Comparison of ENCODE assay signal across 8 cellular contexts in the genomic region with DNA sequence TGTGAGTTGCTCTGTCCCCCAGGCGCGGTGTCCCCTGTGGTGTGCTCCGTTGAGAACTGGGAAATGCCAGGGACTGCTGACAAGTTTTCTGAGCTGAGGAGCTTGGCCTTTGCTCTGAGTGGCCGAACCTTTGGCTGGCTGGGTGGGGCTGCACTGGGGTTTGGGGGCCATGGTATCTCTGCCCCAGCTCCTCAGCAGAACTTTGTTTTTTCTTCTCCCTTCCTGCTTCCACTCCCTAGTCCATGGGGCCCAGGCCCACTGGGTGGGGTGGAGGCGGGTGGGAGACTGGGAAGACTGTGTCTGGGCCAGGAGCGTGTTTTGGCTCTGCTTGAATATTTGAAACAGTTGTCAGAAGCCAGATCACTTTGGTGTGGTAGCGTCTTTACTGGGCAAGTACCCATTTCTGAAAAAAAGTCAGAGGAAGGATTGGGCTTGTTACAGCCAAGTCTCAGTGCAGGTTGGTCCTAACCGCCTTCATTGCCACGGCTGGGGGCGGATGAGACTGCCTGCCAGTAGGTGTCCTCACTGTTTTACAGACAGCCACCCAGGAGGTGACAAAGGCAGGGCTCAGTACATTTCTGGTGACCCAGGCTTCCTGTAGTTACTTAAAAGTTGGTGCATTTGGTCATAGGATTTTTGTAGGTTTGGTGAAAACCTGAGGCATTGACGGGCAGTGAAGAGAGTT.
DNase-seq lines count a peak whose midpoint lies in the region; ATAC-seq and TF ChIP-seq lines count a peak whose summit lies in the region.

No MANE protein-coding gene starts in this region.

- H3K9me3 Mint-ChIP-seq in activated T-helper 1 cell treated with anti-CD3 and anti-CD28 coated beads, Interleukin-12 subunit alpha, Interleukin-12 subunit beta, Interleukin-2, Interleukin-4 antibody, amounts not matched to agents 30 ng/mL and 10 ng/mL and 1 ng/mL, durations not matched to agents 14 hours and 24 hours and 36 hours: no peaks in the 10 kb centered on the region
- H3K9me3 Mint-ChIP-seq in progenitor cell of endocrine pancreas (ENCODE audit: low read depth): no peaks in the 10 kb centered on the region

- no peaks in the 10 kb centered on the region for H3K27me3 ChIP-seq in Karpas-422 (ENCODE audit: low read length)
- no peaks in the 10 kb centered on the region for H3K27me3 ChIP-seq in cardiac muscle cell

- H3K4me1 ChIP-seq in Karpas-422 (ENCODE audit: low read length): no peaks in the 10 kb centered on the region
- peaks cover 37% of the 10 kb centered on the region for H3K4me1 ChIP-seq in cardiac muscle cell (ENCODE audit: low read depth)

- no peak overlapping the region for H3K27ac Mint-ChIP-seq in activated T-helper 1 cell treated with anti-CD3 and anti-CD28 coated beads, Interleukin-12 subunit alpha, Interleukin-12 subunit beta, Interleukin-2, Interleukin-4 antibody, amounts not matched to agents 30 ng/mL and 10 ng/mL and 1 ng/mL, durations not matched to agents 14 hours and 24 hours and 36 hours
- H3K27ac Mint-ChIP-seq in progenitor cell of endocrine pancreas: no peak overlapping the region

- peak; percentile 36 for TF ChIP-seq CTCF in cardiac muscle cell (IDR thresholded peaks at IDR 0.05; ENCODE audit: low read depth, low read length)
- peak; percentile 41 for TF ChIP-seq CTCF in progenitor cell of endocrine pancreas (IDR thresholded peaks at IDR 0.05; ENCODE audit: unreplicated experiment)

- H3K9me2 ChIP-seq in Karpas-422 (replicated peaks; ENCODE audit: insufficient read depth, low read length): no peaks in the 10 kb centered on the region

- H3K9me3 ChIP-seq in Karpas-422 (ENCODE audit: low read length) (no peaks in the 10 kb centered on the region), cardiac muscle cell (ENCODE audit: low read depth) (no peaks in the 10 kb centered on the region)

- DNase-seq in NOMO-1 treated with DMSO at 0.1 percent for 48 hours (lab: John Stamatoyannopoulos, UW; ENCODE audit: unreplicated experiment) (peak; percentile 7), NOMO-1 treated with dmso at 0.1 percent for 144 hours (lab: John Stamatoyannopoulos, UW; ENCODE audit: unreplicated experiment) (no peak), Karpas-422 (peak; percentile 85), cardiac muscle cell (ENCODE audit: low read depth in 1 of 2, low spot score in 1 of 2) (peak; percentile 35 to 61), progenitor cell of endocrine pancreas (ENCODE audit: low spot score, unreplicated experiment) (no peak)
- peak; percentile 45 for DNase-seq in activated T-helper 1 cell treated with anti-CD3 and anti-CD28 coated beads, Interleukin-12 subunit alpha, Interleukin-12 subunit beta, Interleukin-2, Interleukin-4 antibody, amounts not matched to agents 30 ng/mL and 10 ng/mL and 1 ng/mL, durations not matched to agents 14 hours and 24 hours and 36 hours (ENCODE audit: low spot score)

- peaks cover 6% of the 10 kb centered on the region for H3K27me3 Mint-ChIP-seq in activated T-helper 1 cell treated with anti-CD3 and anti-CD28 coated beads, Interleukin-12 subunit alpha, Interleukin-12 subunit beta, Interleukin-2, Interleukin-4 antibody, amounts not matched to agents 30 ng/mL and 10 ng/mL and 1 ng/mL, durations not matched to agents 14 hours and 24 hours and 36 hours (ENCODE audit: insufficient read depth)
- no peaks in the 10 kb centered on the region for H3K27me3 Mint-ChIP-seq in progenitor cell of endocrine pancreas

- no peaks in the 10 kb centered on the region for H4K20me1 ChIP-seq in Karpas-422 (ENCODE audit: insufficient read depth, low read depth, low read length)

- intact Hi-C loops in activated T-helper 1 cell treated with anti-CD3 and anti-CD28 coated beads, Interleukin-12 subunit alpha, Interleukin-12 subunit beta, Interleukin-2, Interleukin-4 antibody, amounts not matched to agents 30 ng/mL and 10 ng/mL and 1 ng/mL, durations not matched to agents 14 hours and 24 hours and 36 hours (cut with micrococcal nuclease): loop anchor here (1.0 to 10.0 kb wide), 2 partner anchors 199 to 248 kb away; no protein-coding TSS in a partner anchor

- no peak overlapping the region for H3K4me3 Mint-ChIP-seq in activated T-helper 1 cell treated with anti-CD3 and anti-CD28 coated beads, Interleukin-12 subunit alpha, Interleukin-12 subunit beta, Interleukin-2, Interleukin-4 antibody, amounts not matched to agents 30 ng/mL and 10 ng/mL and 1 ng/mL, durations not matched to agents 14 hours and 24 hours and 36 hours
- no peak overlapping the region for H3K4me3 Mint-ChIP-seq in progenitor cell of endocrine pancreas (ENCODE audit: low read depth)

- no peaks in the 10 kb centered on the region for H3K36me3 ChIP-seq in Karpas-422 (ENCODE audit: insufficient read depth, low read length)
- no peaks in the 10 kb centered on the region for H3K36me3 ChIP-seq in cardiac muscle cell

- H3K4me1 Mint-ChIP-seq in activated T-helper 1 cell treated with anti-CD3 and anti-CD28 coated beads, Interleukin-12 subunit alpha, Interleukin-12 subunit beta, Interleukin-2, Interleukin-4 antibody, amounts not matched to agents 30 ng/mL and 10 ng/mL and 1 ng/mL, durations not matched to agents 14 hours and 24 hours and 36 hours (ENCODE audit: low read depth): peaks cover 13% of the 10 kb centered on the region
- H3K4me1 Mint-ChIP-seq in progenitor cell of endocrine pancreas (ENCODE audit: low read depth): peaks cover 32% of the 10 kb centered on the region

- H2AFZ ChIP-seq in Karpas-422 (ENCODE audit: low read length): no peak overlapping the region

- H3K4me2 ChIP-seq in Karpas-422 (ENCODE audit: low read depth, low read length, poor library complexity, severe bottlenecking): no peak overlapping the region

- no peaks in the 10 kb centered on the region for H3K36me3 Mint-ChIP-seq in activated T-helper 1 cell treated with anti-CD3 and anti-CD28 coated beads, Interleukin-12 subunit alpha, Interleukin-12 subunit beta, Interleukin-2, Interleukin-4 antibody, amounts not matched to agents 30 ng/mL and 10 ng/mL and 1 ng/mL, durations not matched to agents 14 hours and 24 hours and 36 hours (ENCODE audit: low read depth)
- H3K36me3 Mint-ChIP-seq in progenitor cell of endocrine pancreas (ENCODE audit: insufficient read depth): no peaks in the 10 kb centered on the region

- H3K27ac ChIP-seq in Karpas-422 (ENCODE audit: low read length): no peak overlapping the region
- peak overlapping the region; percentile 63 for H3K27ac ChIP-seq in cardiac muscle cell

- no peaks in the 10 kb centered on the region for H3K79me2 ChIP-seq in Karpas-422 (ENCODE audit: low read length)

- H3K4me3 ChIP-seq in Karpas-422 (ENCODE audit: low read length) (no peak overlapping the region), cardiac muscle cell (no peak overlapping the region)

- ATAC-seq in GM19035 (IDR thresholded peaks at IDR 0.05; ENCODE audit: unreplicated experiment) (no peak), HG03439 (IDR thresholded peaks at IDR 0.05; ENCODE audit: unreplicated experiment) (no peak)

- no peak overlapping the region for H3K9ac ChIP-seq in Karpas-422 (ENCODE audit: low read length)

Comparison
In these comparisons a context has a peak if more than half of its experiments do, and no peak if none do; other contexts are left out.
1. DNase-seq: peak in NOMO-1 treated with DMSO at 0.1 percent for 48 hours (single experiment), Karpas-422 (single experiment), activated T-helper 1 cell treated with anti-CD3 and anti-CD28 coated beads, Interleukin-12 subunit alpha, Interleukin-12 subunit beta, Interleukin-2, Interleukin-4 antibody, amounts not matched to agents 30 ng/mL and 10 ng/mL and 1 ng/mL, durations not matched to agents 14 hours and 24 hours and 36 hours (single experiment) and cardiac muscle cell (2 of 2); none in NOMO-1 treated with dmso at 0.1 percent for 144 hours (single experiment) and progenitor cell of endocrine pancreas (single experiment).